Comparison of ENCODE assay signal across 16 cellular contexts in the genomic region with DNA sequence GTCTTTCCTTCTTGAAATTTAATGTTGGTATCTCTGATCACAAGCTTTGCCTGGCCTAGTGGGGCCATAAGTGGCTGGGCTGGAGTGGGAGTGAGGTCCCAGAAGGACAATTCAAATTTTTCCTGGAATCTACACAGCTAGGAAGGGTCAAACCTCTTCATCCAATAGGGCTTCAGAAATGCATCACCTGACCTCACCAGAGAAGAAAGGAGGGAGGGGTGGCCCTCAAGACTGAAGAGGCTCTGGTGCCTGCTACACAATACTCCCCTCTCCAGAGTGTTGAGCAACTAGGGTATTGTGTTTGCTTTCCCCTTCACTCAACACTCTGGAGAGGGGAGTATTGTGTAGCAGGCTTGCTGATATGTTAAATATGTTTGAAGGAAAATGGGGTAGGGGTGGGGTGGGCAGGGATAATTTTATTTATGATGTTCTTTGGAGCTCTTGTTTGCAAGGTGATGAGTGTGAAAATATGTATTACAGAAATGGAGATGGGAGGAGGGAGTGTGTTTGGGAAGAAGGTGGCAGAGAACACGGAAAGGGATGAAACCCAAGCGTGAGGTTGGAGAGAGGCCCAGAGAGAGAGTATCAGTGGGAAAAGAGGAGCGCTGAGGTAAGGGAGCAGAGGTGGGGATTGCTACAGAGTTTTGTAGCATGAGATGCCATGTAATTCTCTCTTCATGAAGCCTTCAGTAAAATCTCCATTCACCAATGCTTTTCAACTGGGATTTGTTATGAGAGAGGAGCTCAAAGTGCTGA. TPM values are rescaled to one million over a fixed set of nuclear protein-coding genes. Genes with fewer than 3 reads are reported as not detected.
DNase-seq lines count a peak whose midpoint lies in the region; ATAC-seq and TF ChIP-seq lines count a peak whose summit lies in the region.
"Had no signal": no experiment of that assay in that cellular context is flagged by ENCODE, and none has a peak within 500 bp of the region (broad histone marks: within the 10 kb centered on the region; RNA-seq: fewer than 3 reads in every experiment).

No MANE protein-coding gene starts in this region.

- H3K9me3 ChIP-seq in heart left ventricle: no peaks in the 10 kb centered on the region
- H3K9me3 ChIP-seq in thyroid gland: no peaks in the 10 kb centered on the region
- no peaks in the 10 kb centered on the region for H3K9me3 ChIP-seq in suprapubic skin
- no peaks in the 10 kb centered on the region for H3K9me3 ChIP-seq in osteoblast (ENCODE audit: low read depth, low read length)
- H3K9me3 ChIP-seq: colonic mucosa had no signal

- WGBS in heart left ventricle, 4 donors: 52 to 70% (median 62%) methylated on average over 3 of the region's 3 CpGs
- WGBS in thyroid gland, 2 donors: 89 to 92% methylated on average over 3 of the region's 3 CpGs
- 78% methylated on average over 3 of the region's 3 CpGs for WGBS in suprapubic skin

- TF ChIP-seq EP300 in suprapubic skin (IDR thresholded peaks at IDR 0.05): no peak

- H3K79me2 ChIP-seq in osteoblast (ENCODE audit: insufficient read depth, low read length): no peaks in the 10 kb centered on the region
- H3K79me2 ChIP-seq: parathyroid adenoma had no signal

- H3K36me3 ChIP-seq in heart left ventricle (no peaks in the 10 kb centered on the region), thyroid gland (no peaks in the 10 kb centered on the region), suprapubic skin (no peaks in the 10 kb centered on the region), osteoblast (ENCODE audit: insufficient read depth, low read length) (no peaks in the 10 kb centered on the region)
- H3K36me3 ChIP-seq: colonic mucosa, WERI-Rb-1 had no signal

- H3K4me2 ChIP-seq in osteoblast (ENCODE audit: insufficient read depth, low read length): no peak overlapping the region

- H3K4me3 ChIP-seq in heart left ventricle (no peak overlapping the region), thyroid gland (replicated peaks in 1 of 3) (no peak overlapping the region), suprapubic skin (no peak overlapping the region), osteoblast (ENCODE audit: insufficient read depth, low read length) (no peak overlapping the region)
- H3K4me3 ChIP-seq: colonic mucosa had no signal

- intact Hi-C loops in heart left ventricle (cut with DNase I): loop anchor here in 2 of 10 donors (5.0 to 10.0 kb wide), 4 partner anchors 47 to 535 kb away; a partner anchor contains a TSS
- intact Hi-C loops in thyroid gland (cut with DNase I): no loop called here

- H4K20me1 ChIP-seq in osteoblast (ENCODE audit: insufficient read depth, low read length): no peaks in the 10 kb centered on the region

- no peak for TF ChIP-seq POLR2A in heart left ventricle (IDR thresholded peaks at IDR 0.05)
- TF ChIP-seq POLR2A in thyroid gland (IDR thresholded peaks at IDR 0.05): no peak
- no peak for TF ChIP-seq POLR2A in suprapubic skin (IDR thresholded peaks at IDR 0.05)

- H2AFZ ChIP-seq in osteoblast (ENCODE audit: low read length): no peak overlapping the region
- H2AFZ ChIP-seq: parathyroid adenoma had no signal

- H3K4me1 ChIP-seq in heart left ventricle: peaks cover 0 to 45% (median 11%) of the 10 kb centered on the region in 12 donors
- peaks cover 8 to 33% of the 10 kb centered on the region in 2 donors for H3K4me1 ChIP-seq in thyroid gland
- H3K4me1 ChIP-seq in suprapubic skin: peaks cover 1% of the 10 kb centered on the region
- no peaks in the 10 kb centered on the region for H3K4me1 ChIP-seq in osteoblast (ENCODE audit: insufficient read depth, low read length)
- H3K4me1 ChIP-seq: colonic mucosa, foreskin keratinocyte had no signal

- H3K27ac ChIP-seq in heart left ventricle (peak overlapping the region in 11 of 12 donors; percentile 32 to 89 (median 70)), thyroid gland (peak overlapping the region in 1 of 3 donors; percentile 12), suprapubic skin (no peak overlapping the region), osteoblast (ENCODE audit: low read depth, low read length) (no peak overlapping the region)
- H3K27ac ChIP-seq: colonic mucosa, foreskin keratinocyte, parathyroid adenoma, WERI-Rb-1 had no signal

- H3K27me3 ChIP-seq in heart left ventricle: no peaks in the 10 kb centered on the region
- no peaks in the 10 kb centered on the region for H3K27me3 ChIP-seq in thyroid gland
- no peaks in the 10 kb centered on the region for H3K27me3 ChIP-seq in suprapubic skin
- no peaks in the 10 kb centered on the region for H3K27me3 ChIP-seq in osteoblast (ENCODE audit: insufficient read depth, low read length)
- H3K27me3 ChIP-seq: colonic mucosa, foreskin keratinocyte had no signal

- TF ChIP-seq CTCF in heart left ventricle (IDR thresholded peaks at IDR 0.05): no peak
- no peak for TF ChIP-seq CTCF in thyroid gland (IDR thresholded peaks at IDR 0.05)
- TF ChIP-seq CTCF in suprapubic skin (IDR thresholded peaks at IDR 0.05): no peak
- TF ChIP-seq CTCF in osteoblast (IDR thresholded peaks at IDR 0.05; ENCODE audit: extremely low read depth, low read depth, low read length): no peak

- ATAC-seq in heart left ventricle (peak in 3 of 4 donors; percentile 41 to 61 (median 55)), GM19351 (IDR thresholded peaks at IDR 0.05; ENCODE audit: unreplicated experiment) (no peak)
- ATAC-seq: foreskin keratinocyte, left lobe of liver had no signal

- DNase-seq in NCI-H524 (lab: John Stamatoyannopoulos, UW): peak; percentile 48 to 61
- no peak for DNase-seq in NCI-H524 treated with DMSO at 0.1 percent for 48 hours (lab: John Stamatoyannopoulos, UW)
- peak; percentile 90 for DNase-seq in NCI-H2107 (lab: John Stamatoyannopoulos, UW)
- no peak for DNase-seq in heart left ventricle
- DNase-seq in thyroid gland: peak; percentile 30 to 49
- DNase-seq in suprapubic skin (ENCODE audit: low spot score in 2 of 2): no peak
- DNase-seq in osteoblast (ENCODE audit: insufficient read length, low spot score, missing footprints): no peak
- DNase-seq: aorta; colonic mucosa; foreskin keratinocyte; NCI-H146; stimulated activated naive CD4-positive, alpha-beta T cell treated with Interleukin-2 at 50 U/mL for 16 hours; WERI-Rb-1 had no signal

RNA-seq across cellular contexts. Expression of a gene that starts 5.7 kb away (rescaled TPM):
- total RNA-seq in heart left ventricle: 100 to 1,000 TPM; 118 to 275 (median 200) TPM
- polyA plus RNA-seq in heart left ventricle: 10 to 100 TPM; 16.5 to 35.8 TPM
- 100 to 1,000 TPM; 163 to 320 (median 214) TPM for total RNA-seq in thyroid gland
- 100 to 1,000 TPM in 1 of 4 donors, 10 to 100 TPM in 3; 46.5 to 102 (median 58.8) TPM for total RNA-seq in suprapubic skin
- 142 and 174 TPM in 2 replicates for total RNA-seq in osteoblast

Comparison
In these comparisons a context has a peak if more than half of its experiments do, and no peak if none do; other contexts are left out.
1. DNase-seq: peak in NCI-H524 (2 of 2), NCI-H2107 (single experiment) and thyroid gland (2 of 2); none in NCI-H524 treated with DMSO at 0.1 percent for 48 hours (single experiment), heart left ventricle (0 of 5), suprapubic skin (0 of 2) and osteoblast (single experiment).
2. H3K27ac ChIP-seq: peak in heart left ventricle (11 of 12); none in suprapubic skin (single experiment) and osteoblast (single experiment).